ENCODE assay signal across 1 cellular context in the genomic region with DNA sequence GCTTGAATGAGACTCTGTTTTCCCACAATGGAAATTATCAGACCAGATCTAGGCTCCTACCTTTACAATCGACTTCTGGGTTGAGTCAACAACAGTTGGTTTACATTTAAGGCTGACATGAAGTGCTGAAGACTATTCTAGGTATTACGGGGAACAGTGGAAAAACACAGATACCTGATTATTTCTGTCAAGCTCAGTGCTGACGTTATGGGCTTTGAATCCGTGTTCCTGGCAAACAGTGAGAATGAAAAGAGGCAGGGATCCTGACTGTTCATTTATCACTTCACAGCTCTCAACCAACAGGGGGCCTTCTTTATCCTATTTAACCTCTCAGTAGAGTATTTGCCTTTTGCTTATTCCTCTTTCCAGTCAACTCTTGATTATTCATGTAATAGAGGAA.
TF ChIP-seq lines count a peak whose summit lies in the region.

No MANE protein-coding gene starts in this region.

TF ChIP-seq in GM23338, 12 proteins besides CTCF, POLR2A, EP300 and RAD21 (continued from another document):
- TF ChIP-seq, protein P1, sequence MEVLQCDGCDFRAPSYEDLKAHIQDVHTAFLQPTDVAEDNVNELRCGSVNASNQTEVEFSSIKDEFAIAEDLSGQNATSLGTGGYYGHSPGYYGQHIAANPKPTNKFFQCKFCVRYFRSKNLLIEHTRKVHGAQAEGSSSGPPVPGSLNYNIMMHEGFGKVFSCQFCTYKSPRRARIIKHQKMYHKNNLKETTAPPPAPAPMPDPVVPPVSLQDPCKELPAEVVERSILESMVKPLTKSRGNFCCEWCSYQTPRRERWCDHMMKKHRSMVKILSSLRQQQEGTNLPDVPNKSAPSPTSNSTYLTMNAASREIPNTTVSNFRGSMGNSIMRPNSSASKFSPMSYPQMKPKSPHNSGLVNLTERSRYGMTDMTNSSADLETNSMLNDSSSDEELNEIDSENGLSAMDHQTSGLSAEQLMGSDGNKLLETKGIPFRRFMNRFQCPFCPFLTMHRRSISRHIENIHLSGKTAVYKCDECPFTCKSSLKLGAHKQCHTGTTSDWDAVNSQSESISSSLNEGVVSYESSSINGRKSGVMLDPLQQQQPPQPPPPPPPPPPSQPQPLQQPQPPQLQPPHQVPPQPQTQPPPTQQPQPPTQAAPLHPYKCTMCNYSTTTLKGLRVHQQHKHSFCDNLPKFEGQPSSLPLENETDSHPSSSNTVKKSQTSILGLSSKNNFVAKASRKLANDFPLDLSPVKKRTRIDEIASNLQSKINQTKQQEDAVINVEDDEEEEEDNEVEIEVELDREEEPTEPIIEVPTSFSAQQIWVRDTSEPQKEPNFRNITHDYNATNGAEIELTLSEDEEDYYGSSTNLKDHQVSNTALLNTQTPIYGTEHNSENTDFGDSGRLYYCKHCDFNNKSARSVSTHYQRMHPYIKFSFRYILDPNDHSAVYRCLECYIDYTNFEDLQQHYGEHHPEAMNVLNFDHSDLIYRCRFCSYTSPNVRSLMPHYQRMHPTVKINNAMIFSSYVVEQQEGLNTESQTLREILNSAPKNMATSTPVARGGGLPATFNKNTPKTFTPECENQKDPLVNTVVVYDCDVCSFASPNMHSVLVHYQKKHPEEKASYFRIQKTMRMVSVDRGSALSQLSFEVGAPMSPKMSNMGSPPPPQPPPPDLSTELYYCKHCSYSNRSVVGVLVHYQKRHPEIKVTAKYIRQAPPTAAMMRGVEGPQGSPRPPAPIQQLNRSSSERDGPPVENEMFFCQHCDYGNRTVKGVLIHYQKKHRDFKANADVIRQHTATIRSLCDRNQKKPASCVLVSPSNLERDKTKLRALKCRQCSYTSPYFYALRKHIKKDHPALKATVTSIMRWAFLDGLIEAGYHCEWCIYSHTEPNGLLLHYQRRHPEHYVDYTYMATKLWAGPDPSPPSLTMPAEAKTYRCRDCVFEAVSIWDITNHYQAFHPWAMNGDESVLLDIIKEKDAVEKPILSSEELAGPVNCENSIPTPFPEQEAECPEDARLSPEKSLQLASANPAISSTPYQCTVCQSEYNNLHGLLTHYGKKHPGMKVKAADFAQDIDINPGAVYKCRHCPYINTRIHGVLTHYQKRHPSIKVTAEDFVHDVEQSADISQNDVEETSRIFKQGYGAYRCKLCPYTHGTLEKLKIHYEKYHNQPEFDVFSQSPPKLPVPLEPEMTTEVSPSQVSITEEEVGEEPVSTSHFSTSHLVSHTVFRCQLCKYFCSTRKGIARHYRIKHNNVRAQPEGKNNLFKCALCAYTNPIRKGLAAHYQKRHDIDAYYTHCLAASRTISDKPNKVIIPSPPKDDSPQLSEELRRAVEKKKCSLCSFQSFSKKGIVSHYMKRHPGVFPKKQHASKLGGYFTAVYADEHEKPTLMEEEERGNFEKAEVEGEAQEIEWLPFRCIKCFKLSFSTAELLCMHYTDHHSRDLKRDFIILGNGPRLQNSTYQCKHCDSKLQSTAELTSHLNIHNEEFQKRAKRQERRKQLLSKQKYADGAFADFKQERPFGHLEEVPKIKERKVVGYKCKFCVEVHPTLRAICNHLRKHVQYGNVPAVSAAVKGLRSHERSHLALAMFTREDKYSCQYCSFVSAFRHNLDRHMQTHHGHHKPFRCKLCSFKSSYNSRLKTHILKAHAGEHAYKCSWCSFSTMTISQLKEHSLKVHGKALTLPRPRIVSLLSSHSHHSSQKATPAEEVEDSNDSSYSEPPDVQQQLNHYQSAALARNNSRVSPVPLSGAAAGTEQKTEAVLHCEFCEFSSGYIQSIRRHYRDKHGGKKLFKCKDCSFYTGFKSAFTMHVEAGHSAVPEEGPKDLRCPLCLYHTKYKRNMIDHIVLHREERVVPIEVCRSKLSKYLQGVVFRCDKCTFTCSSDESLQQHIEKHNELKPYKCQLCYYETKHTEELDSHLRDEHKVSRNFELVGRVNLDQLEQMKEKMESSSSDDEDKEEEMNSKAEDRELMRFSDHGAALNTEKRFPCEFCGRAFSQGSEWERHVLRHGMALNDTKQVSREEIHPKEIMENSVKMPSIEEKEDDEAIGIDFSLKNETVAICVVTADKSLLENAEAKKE (CRISPR knock-in tag; IDR thresholded peaks at IDR 0.05): no peak
- TF ChIP-seq, protein P2, sequence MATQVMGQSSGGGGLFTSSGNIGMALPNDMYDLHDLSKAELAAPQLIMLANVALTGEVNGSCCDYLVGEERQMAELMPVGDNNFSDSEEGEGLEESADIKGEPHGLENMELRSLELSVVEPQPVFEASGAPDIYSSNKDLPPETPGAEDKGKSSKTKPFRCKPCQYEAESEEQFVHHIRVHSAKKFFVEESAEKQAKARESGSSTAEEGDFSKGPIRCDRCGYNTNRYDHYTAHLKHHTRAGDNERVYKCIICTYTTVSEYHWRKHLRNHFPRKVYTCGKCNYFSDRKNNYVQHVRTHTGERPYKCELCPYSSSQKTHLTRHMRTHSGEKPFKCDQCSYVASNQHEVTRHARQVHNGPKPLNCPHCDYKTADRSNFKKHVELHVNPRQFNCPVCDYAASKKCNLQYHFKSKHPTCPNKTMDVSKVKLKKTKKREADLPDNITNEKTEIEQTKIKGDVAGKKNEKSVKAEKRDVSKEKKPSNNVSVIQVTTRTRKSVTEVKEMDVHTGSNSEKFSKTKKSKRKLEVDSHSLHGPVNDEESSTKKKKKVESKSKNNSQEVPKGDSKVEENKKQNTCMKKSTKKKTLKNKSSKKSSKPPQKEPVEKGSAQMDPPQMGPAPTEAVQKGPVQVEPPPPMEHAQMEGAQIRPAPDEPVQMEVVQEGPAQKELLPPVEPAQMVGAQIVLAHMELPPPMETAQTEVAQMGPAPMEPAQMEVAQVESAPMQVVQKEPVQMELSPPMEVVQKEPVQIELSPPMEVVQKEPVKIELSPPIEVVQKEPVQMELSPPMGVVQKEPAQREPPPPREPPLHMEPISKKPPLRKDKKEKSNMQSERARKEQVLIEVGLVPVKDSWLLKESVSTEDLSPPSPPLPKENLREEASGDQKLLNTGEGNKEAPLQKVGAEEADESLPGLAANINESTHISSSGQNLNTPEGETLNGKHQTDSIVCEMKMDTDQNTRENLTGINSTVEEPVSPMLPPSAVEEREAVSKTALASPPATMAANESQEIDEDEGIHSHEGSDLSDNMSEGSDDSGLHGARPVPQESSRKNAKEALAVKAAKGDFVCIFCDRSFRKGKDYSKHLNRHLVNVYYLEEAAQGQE (IDR thresholded peaks at IDR 0.05; ENCODE audit: unreplicated experiment): no peak
- TF ChIP-seq NANOG (IDR thresholded peaks at IDR 0.05; ENCODE audit: borderline replicate concordance): no peak
- no peak for TF ChIP-seq CREB1 (CRISPR knock-in tag; IDR thresholded peaks at IDR 0.05; ENCODE audit: low read depth)
- TF ChIP-seq, protein P3, sequence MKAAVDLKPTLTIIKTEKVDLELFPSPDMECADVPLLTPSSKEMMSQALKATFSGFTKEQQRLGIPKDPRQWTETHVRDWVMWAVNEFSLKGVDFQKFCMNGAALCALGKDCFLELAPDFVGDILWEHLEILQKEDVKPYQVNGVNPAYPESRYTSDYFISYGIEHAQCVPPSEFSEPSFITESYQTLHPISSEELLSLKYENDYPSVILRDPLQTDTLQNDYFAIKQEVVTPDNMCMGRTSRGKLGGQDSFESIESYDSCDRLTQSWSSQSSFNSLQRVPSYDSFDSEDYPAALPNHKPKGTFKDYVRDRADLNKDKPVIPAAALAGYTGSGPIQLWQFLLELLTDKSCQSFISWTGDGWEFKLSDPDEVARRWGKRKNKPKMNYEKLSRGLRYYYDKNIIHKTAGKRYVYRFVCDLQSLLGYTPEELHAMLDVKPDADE (IDR thresholded peaks at IDR 0.05): no peak
